18 cellular contexts compared by ENCODE assay signal in genomic region chr4:159159611-159160010, GRCh38.
"Had no signal": no experiment of that assay in that cellular context is flagged by ENCODE, and none has a peak within 500 bp of the region (broad histone marks: within the 10 kb centered on the region; RNA-seq: fewer than 3 reads in every experiment).

No MANE protein-coding gene starts in this region.

- ATAC-seq: gastrocnemius medialis; left cardiac atrium; stimulated activated naive B cell treated with anti-CD40 and anti-IgM and Interleukin-4, amounts not matched to agents 10 μg/mL and 1 μg/mL and 100 μg/mL, for 72 hours had no signal

- H3K27me3 ChIP-seq: colonic mucosa, gastrocnemius medialis, heart right ventricle, ovary, thyroid gland had no signal

- H3K4me3 ChIP-seq: colonic mucosa, gastrocnemius medialis, heart right ventricle, ovary, thyroid gland had no signal

- H3K36me3 ChIP-seq: colonic mucosa, gastrocnemius medialis, heart right ventricle, ovary, thyroid gland had no signal

- H3K9me3 ChIP-seq: colonic mucosa, gastrocnemius medialis, heart right ventricle, ovary, thyroid gland had no signal

- DNase-seq: activated CD4-positive, CD25-positive, alpha-beta regulatory T cell treated with anti-CD3 and anti-CD28 coated beads, Interleukin-2, amount 50 U/mL, for 72 hours; activated naive CD4-positive, alpha-beta T cell; activated naive CD8-positive, alpha-beta T cell treated with anti-CD3 and anti-CD28 coated beads, Interleukin-2, amount 10 ng/mL, durations not matched to agents 7 days and 5 days; activated T-cell treated with anti-CD3 and anti-CD28 coated beads for 4 hours; central memory CD4-positive, alpha-beta T cell; colonic mucosa; effector CD8-positive, alpha-beta T cell; gastrocnemius medialis; heart right ventricle; left cardiac atrium; mammary epithelial cell; naive B cell; ovary; stimulated activated CD4-positive, alpha-beta T cell treated with anti-CD3 and anti-CD28 coated beads, Interleukin-15, amount 100 ng/mL, for 24 hours; stimulated activated CD4-positive, alpha-beta T cell treated with anti-CD3 and anti-CD28 coated beads, Interleukin-4, amount 100 ng/mL, for 1 hour; stimulated activated naive B cell treated with anti-CD40 and anti-IgM and Interleukin-4, amounts not matched to agents 10 μg/mL and 1 μg/mL and 100 μg/mL, for 72 hours; thyroid gland had no signal

- H3K4me1 ChIP-seq: colonic mucosa had no signal

- H3K27ac ChIP-seq: colonic mucosa, epithelial cell of prostate, gastrocnemius medialis, ovary, thyroid gland had no signal
